Comparison of ENCODE assay signal across 8 cellular contexts in the genomic region with DNA sequence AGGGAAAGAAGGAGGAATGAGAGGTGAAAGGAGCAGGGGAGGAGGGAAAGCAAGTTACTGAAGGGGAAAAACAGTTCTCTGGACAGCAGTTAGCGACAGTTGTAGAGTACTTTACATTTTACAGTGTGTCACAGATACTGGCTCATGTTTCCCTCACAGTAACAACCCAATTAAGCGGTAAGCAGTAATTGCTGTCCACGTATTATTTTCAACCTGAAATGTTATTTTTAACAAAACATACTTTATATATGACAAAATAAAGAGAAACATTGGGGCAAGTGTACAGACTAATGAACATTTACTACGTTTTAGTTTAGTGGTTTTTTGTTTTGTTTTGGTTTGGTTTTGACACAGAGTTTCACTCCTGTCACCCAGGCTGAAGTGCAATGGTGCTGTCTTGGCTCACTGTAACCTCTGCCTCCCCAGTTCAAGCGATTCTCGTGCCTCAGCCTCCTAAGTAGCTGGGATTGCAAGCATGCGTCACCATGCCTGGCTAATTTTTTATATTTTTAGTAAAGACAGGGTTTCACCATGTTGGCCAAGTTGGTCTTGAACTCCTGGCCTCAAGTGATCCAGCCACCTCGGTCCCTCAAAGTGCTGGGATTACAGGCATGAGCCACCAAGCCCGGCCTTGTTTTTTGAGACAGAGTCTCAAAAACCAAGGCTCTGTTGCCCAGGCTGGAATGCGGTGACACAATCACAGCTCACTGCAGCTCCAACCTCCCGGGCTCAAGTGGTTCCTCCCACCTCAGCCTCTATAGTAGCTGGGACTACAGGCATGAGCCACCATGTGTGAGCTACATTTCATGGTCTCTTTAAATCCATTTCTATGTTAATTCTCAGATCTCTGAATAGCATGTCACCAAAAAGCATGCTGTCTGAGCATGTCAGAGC. TPM values are rescaled to one million over a fixed set of nuclear protein-coding genes. Genes with fewer than 3 reads are reported as not detected.
DNase-seq lines count a peak whose midpoint lies in the region; ATAC-seq and TF ChIP-seq lines count a peak whose summit lies in the region.

No MANE protein-coding gene starts in this region.

- H3K4me3 ChIP-seq in SJCRH30: peak overlapping the region; percentile 43

- H3K9me3 ChIP-seq in SJCRH30 (replicated peaks): no peaks in the 10 kb centered on the region

- ATAC-seq in HG02642 (IDR thresholded peaks at IDR 0.05; ENCODE audit: poor library complexity, unreplicated experiment) (peak; percentile 46), GM18520 (IDR thresholded peaks at IDR 0.05; ENCODE audit: unreplicated experiment) (no peak), GM19351 (IDR thresholded peaks at IDR 0.05; ENCODE audit: unreplicated experiment) (no peak)

- DNase-seq in GM13977 (ENCODE audit: low spot score): peak; percentile 36
- peak in 1 of 2 experiments; percentile 8 for DNase-seq in SJCRH30
- peak; percentile 49 for DNase-seq in glomerular visceral epithelial cell (ENCODE audit: extremely low spot score)
- DNase-seq in epidermal melanocyte (ENCODE audit: insufficient read length, low spot score): no peak
- no peak for DNase-seq in NK-92 (lab: John Stamatoyannopoulos, UW; ENCODE audit: unreplicated experiment)

- no peak for TF ChIP-seq CTCF in GM13977 (IDR thresholded peaks at IDR 0.05; ENCODE audit: extremely low read depth, insufficient read depth, missing control alignments)

- no peaks in the 10 kb centered on the region for H3K36me3 ChIP-seq in SJCRH30

- in situ Hi-C loops in GM13977 (cut with MboI; ENCODE audit: low pct_unique_long_range_greater_than_20kb, low sequenced_read_pairs, unreplicated experiment): no loop called here

- H3K4me1 ChIP-seq in SJCRH30: no peaks in the 10 kb centered on the region

- no peaks in the 10 kb centered on the region for H3K27me3 ChIP-seq in SJCRH30

- no peak overlapping the region for H3K27ac ChIP-seq in SJCRH30

RNA-seq across cellular contexts. Expression of a gene that starts 22.6 kb away (rescaled TPM):
- 0.77 and 0.79 TPM in 2 replicates for total RNA-seq in SJCRH30 (2014; rRNA removed; shearing (Covaris generic))

RNA-seq across cellular contexts. Expression of a gene that starts 40.6 kb away (rescaled TPM):
- total RNA-seq in SJCRH30 (2014; rRNA removed; shearing (Covaris generic)): 8.5 and 11.4 TPM in 2 replicates

RNA-seq across cellular contexts. Expression of a gene that starts 59.7 kb away (rescaled TPM):
- total RNA-seq in SJCRH30 (2014; rRNA removed; shearing (Covaris generic)): 0.51 and 0.81 TPM in 2 replicates

Comparison
In these comparisons a context has a peak if more than half of its experiments do, and no peak if none do; other contexts are left out.
1. DNase-seq: peak in GM13977 (single experiment) and glomerular visceral epithelial cell (single experiment); none in epidermal melanocyte (single experiment) and NK-92 (single experiment).